Comparison of ENCODE assay signal across 1 cellular context in the genomic region with DNA sequence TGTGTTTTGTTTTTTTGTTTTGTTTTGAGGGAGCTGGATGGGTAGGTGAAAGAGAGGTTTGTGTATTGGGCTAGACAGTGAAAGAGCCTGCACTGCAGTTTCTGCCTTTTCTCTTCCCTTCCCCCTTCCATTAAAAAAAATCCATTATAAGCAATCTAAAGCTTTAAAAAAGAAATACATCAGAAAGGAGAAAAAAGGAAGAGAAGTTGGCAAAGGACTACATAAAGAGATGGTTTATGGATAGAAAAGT.
TF ChIP-seq lines count a peak whose summit lies in the region.

No MANE protein-coding gene starts in this region.

TF ChIP-seq in HepG2, 621 proteins besides CTCF, POLR2A, EP300 and RAD21 (continues in another document):
- TF ChIP-seq AGO2 (optimal IDR thresholded peaks at IDR 0.05; ENCODE audit: low read depth, low read length) = no peak
- TF ChIP-seq BRD4 (CRISPR knock-in tag; IDR thresholded peaks at IDR 0.05) = no peak
- TF ChIP-seq BORCS8-MEF2B (CRISPR knock-in tag; IDR thresholded peaks at IDR 0.05) = no peak
- TF ChIP-seq, protein P1, sequence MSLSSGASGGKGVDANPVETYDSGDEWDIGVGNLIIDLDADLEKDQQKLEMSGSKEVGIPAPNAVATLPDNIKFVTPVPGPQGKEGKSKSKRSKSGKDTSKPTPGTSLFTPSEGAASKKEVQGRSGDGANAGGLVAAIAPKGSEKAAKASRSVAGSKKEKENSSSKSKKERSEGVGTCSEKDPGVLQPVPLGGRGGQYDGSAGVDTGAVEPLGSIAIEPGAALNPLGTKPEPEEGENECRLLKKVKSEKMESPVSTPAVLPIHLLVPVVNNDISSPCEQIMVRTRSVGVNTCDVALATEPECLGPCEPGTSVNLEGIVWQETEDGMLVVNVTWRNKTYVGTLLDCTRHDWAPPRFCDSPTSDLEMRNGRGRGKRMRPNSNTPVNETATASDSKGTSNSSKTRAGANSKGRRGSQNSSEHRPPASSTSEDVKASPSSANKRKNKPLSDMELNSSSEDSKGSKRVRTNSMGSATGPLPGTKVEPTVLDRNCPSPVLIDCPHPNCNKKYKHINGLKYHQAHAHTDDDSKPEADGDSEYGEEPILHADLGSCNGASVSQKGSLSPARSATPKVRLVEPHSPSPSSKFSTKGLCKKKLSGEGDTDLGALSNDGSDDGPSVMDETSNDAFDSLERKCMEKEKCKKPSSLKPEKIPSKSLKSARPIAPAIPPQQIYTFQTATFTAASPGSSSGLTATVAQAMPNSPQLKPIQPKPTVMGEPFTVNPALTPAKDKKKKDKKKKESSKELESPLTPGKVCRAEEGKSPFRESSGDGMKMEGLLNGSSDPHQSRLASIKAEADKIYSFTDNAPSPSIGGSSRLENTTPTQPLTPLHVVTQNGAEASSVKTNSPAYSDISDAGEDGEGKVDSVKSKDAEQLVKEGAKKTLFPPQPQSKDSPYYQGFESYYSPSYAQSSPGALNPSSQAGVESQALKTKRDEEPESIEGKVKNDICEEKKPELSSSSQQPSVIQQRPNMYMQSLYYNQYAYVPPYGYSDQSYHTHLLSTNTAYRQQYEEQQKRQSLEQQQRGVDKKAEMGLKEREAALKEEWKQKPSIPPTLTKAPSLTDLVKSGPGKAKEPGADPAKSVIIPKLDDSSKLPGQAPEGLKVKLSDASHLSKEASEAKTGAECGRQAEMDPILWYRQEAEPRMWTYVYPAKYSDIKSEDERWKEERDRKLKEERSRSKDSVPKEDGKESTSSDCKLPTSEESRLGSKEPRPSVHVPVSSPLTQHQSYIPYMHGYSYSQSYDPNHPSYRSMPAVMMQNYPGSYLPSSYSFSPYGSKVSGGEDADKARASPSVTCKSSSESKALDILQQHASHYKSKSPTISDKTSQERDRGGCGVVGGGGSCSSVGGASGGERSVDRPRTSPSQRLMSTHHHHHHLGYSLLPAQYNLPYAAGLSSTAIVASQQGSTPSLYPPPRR (CRISPR knock-in tag; IDR thresholded peaks at IDR 0.05; ENCODE audit: borderline replicate concordance) = no peak
- TF ChIP-seq PCBP2 (optimal IDR thresholded peaks at IDR 0.05; ENCODE audit: low read depth, low read length, poor library complexity, severe bottlenecking) = peak; percentile 66
- 0 out of 2 replicates have a peak, but pooled peaks have one; percentile 13 for TF ChIP-seq PREB (CRISPR knock-in tag; IDR thresholded peaks at IDR 0.05)
- TF ChIP-seq ZNF616 (CRISPR knock-in tag; IDR thresholded peaks at IDR 0.05; ENCODE audit: low read depth) = no peak
- TF ChIP-seq, protein P2, sequence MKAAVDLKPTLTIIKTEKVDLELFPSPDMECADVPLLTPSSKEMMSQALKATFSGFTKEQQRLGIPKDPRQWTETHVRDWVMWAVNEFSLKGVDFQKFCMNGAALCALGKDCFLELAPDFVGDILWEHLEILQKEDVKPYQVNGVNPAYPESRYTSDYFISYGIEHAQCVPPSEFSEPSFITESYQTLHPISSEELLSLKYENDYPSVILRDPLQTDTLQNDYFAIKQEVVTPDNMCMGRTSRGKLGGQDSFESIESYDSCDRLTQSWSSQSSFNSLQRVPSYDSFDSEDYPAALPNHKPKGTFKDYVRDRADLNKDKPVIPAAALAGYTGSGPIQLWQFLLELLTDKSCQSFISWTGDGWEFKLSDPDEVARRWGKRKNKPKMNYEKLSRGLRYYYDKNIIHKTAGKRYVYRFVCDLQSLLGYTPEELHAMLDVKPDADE (CRISPR knock-in tag; IDR thresholded peaks at IDR 0.05) = no peak
- TF ChIP-seq, protein P3, sequence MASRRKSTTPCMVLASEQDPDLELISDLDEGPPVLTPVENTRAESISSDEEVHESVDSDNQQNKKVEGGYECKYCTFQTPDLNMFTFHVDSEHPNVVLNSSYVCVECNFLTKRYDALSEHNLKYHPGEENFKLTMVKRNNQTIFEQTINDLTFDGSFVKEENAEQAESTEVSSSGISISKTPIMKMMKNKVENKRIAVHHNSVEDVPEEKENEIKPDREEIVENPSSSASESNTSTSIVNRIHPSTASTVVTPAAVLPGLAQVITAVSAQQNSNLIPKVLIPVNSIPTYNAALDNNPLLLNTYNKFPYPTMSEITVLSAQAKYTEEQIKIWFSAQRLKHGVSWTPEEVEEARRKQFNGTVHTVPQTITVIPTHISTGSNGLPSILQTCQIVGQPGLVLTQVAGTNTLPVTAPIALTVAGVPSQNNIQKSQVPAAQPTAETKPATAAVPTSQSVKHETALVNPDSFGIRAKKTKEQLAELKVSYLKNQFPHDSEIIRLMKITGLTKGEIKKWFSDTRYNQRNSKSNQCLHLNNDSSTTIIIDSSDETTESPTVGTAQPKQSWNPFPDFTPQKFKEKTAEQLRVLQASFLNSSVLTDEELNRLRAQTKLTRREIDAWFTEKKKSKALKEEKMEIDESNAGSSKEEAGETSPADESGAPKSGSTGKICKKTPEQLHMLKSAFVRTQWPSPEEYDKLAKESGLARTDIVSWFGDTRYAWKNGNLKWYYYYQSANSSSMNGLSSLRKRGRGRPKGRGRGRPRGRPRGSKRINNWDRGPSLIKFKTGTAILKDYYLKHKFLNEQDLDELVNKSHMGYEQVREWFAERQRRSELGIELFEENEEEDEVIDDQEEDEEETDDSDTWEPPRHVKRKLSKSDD (CRISPR knock-in tag; IDR thresholded peaks at IDR 0.05; ENCODE audit: low read depth) = no peak
- TF ChIP-seq, protein P4, sequence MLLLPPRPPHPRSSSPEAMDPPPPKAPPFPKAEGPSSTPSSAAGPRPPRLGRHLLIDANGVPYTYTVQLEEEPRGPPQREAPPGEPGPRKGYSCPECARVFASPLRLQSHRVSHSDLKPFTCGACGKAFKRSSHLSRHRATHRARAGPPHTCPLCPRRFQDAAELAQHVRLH (CRISPR knock-in tag; IDR thresholded peaks at IDR 0.05; ENCODE audit: borderline replicate concordance, low read depth) = no peak
- TF ChIP-seq NR2F2 (IDR thresholded peaks at IDR 0.05; ENCODE audit: borderline replicate concordance, low read depth) = no peak
- TF ChIP-seq RBM22 (optimal IDR thresholded peaks at IDR 0.05; ENCODE audit: low read length) = no peak
- no peak for TF ChIP-seq ZNF784 (CRISPR knock-in tag; IDR thresholded peaks at IDR 0.05; ENCODE audit: borderline replicate concordance)
- TF ChIP-seq SP1 (IDR thresholded peaks at IDR 0.05) = no peak
- TF ChIP-seq SP1 (CRISPR knock-in tag; IDR thresholded peaks at IDR 0.05) = no peak
- no peak for TF ChIP-seq FOXA1 (IDR thresholded peaks at IDR 0.05)
- TF ChIP-seq FOXA1 (CRISPR knock-in tag; IDR thresholded peaks at IDR 0.05) = no peak
- peak; percentile 27; the same call in 1 of the 2 replicates for TF ChIP-seq ZNF337 (CRISPR knock-in tag; IDR thresholded peaks at IDR 0.05; ENCODE audit: borderline replicate concordance, low read depth)
- no peak for TF ChIP-seq ELF3 (CRISPR knock-in tag; IDR thresholded peaks at IDR 0.05)
- TF ChIP-seq MXI1 (IDR thresholded peaks at IDR 0.05; ENCODE audit: borderline replicate concordance, low read depth, low read length) = no peak
- no peak for TF ChIP-seq ZBTB7B (CRISPR knock-in tag; IDR thresholded peaks at IDR 0.05)
- TF ChIP-seq CHD2 (IDR thresholded peaks at IDR 0.05; ENCODE audit: low read depth, low read length) = no peak
- TF ChIP-seq NFATC3 (CRISPR knock-in tag; IDR thresholded peaks at IDR 0.05) = 0 out of 2 replicates have a peak, but pooled peaks have one; percentile 15
- 0 out of 2 replicates have a peak, but pooled peaks have one; percentile 72 for TF ChIP-seq ZFP82 (CRISPR knock-in tag; IDR thresholded peaks at IDR 0.05; ENCODE audit: borderline replicate concordance)
- no peak for TF ChIP-seq ZNF503 (CRISPR knock-in tag; IDR thresholded peaks at IDR 0.05)
- TF ChIP-seq KAT8 (CRISPR knock-in tag; IDR thresholded peaks at IDR 0.05) = no peak; the same call in 1 of the 2 replicates
- no peak for TF ChIP-seq ERF (CRISPR knock-in tag; IDR thresholded peaks at IDR 0.05)
- TF ChIP-seq ZNF136 (CRISPR knock-in tag; IDR thresholded peaks at IDR 0.05; ENCODE audit: low read depth) = no peak
- TF ChIP-seq ZNF672 (CRISPR knock-in tag; IDR thresholded peaks at IDR 0.05) = no peak
- no peak for TF ChIP-seq TFAP4 (IDR thresholded peaks at IDR 0.05; ENCODE audit: borderline replicate concordance, low read depth)
- TF ChIP-seq, protein P5, sequence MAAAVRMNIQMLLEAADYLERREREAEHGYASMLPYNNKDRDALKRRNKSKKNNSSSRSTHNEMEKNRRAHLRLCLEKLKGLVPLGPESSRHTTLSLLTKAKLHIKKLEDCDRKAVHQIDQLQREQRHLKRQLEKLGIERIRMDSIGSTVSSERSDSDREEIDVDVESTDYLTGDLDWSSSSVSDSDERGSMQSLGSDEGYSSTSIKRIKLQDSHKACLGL (CRISPR knock-in tag; IDR thresholded peaks at IDR 0.05) = no peak
- TF ChIP-seq MED13 (CRISPR knock-in tag; IDR thresholded peaks at IDR 0.05) = no peak
- TF ChIP-seq SMAD1 (CRISPR knock-in tag; IDR thresholded peaks at IDR 0.05; ENCODE audit: borderline replicate concordance, low read depth) = 0 out of 2 replicates have a peak, but pooled peaks have one; percentile 13
- no peak for TF ChIP-seq STAG1 (CRISPR knock-in tag; IDR thresholded peaks at IDR 0.05)
- no peak for TF ChIP-seq FOXC1 (CRISPR knock-in tag; IDR thresholded peaks at IDR 0.05; ENCODE audit: borderline replicate concordance)
- TF ChIP-seq ZNF329 (CRISPR knock-in tag; IDR thresholded peaks at IDR 0.05; ENCODE audit: low read depth) = no peak
- TF ChIP-seq ZNF251 (CRISPR knock-in tag; IDR thresholded peaks at IDR 0.05) = no peak
- TF ChIP-seq ZNF569 (CRISPR knock-in tag; IDR thresholded peaks at IDR 0.05; ENCODE audit: borderline replicate concordance) = no peak
- TF ChIP-seq ZNF44 (CRISPR knock-in tag; IDR thresholded peaks at IDR 0.05) = no peak
- TF ChIP-seq ZSCAN30 (CRISPR knock-in tag; IDR thresholded peaks at IDR 0.05) = 0 out of 2 replicates have a peak, but pooled peaks have one; percentile 88
- TF ChIP-seq ZNF280B (CRISPR knock-in tag; IDR thresholded peaks at IDR 0.05; ENCODE audit: borderline replicate concordance) = no peak
- TF ChIP-seq ZSCAN12 (CRISPR knock-in tag; IDR thresholded peaks at IDR 0.05) = no peak; the same call in 1 of the 2 replicates
- TF ChIP-seq, protein P6, sequence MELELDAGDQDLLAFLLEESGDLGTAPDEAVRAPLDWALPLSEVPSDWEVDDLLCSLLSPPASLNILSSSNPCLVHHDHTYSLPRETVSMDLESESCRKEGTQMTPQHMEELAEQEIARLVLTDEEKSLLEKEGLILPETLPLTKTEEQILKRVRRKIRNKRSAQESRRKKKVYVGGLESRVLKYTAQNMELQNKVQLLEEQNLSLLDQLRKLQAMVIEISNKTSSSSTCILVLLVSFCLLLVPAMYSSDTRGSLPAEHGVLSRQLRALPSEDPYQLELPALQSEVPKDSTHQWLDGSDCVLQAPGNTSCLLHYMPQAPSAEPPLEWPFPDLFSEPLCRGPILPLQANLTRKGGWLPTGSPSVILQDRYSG (CRISPR knock-in tag; IDR thresholded peaks at IDR 0.05) = no peak
- TF ChIP-seq NKX3-1 (CRISPR knock-in tag; IDR thresholded peaks at IDR 0.05) = peak; percentile 91; the same call in 1 of the 2 replicates
- no peak for TF ChIP-seq ZNF577 (CRISPR knock-in tag; IDR thresholded peaks at IDR 0.05; ENCODE audit: borderline replicate concordance, low read depth)
- TF ChIP-seq ZNF816 (CRISPR knock-in tag; IDR thresholded peaks at IDR 0.05; ENCODE audit: borderline replicate concordance) = no peak
